Comparison of ENCODE assay signal across 8 cellular contexts in the genomic region with DNA sequence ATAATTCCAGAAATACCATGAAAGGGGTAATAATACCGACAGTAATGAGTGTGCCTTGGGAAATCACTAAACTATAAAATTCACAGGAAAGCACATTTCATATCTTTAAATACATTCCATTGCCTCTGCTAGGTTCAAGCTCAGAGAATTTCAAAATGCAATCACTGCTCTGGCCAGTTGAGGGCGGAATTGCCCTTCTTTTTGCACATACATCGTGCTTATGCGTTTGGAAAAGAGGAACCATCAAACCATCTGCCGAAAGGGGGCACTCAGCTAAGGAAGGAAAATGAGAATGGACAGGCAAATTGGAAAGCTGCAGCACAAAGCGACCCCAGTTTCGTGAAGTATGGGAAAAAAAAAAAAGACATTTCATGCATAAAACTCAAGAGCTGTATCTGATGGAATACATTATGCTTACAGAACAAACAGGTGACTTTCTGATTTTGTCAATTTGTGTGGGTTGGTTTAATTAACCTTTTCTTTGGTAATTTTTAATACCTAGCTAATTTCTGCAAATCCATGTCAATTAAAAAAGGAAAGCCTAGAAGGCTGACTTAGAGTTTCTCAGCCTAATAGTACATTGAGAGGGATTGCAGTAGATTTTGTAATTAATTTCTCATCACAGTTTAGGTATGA.
A peak's percentile ranks its signal among the peaks of the same experiment; 100 is the strongest.
DNase-seq lines count a peak whose midpoint lies in the region; ATAC-seq, FAIRE-seq and TF ChIP-seq lines count a peak whose summit lies in the region.

No MANE protein-coding gene starts in this region.

- no peaks in the 10 kb centered on the region for H3K27me3 ChIP-seq in bronchial epithelial cell (ENCODE audit: control insufficient read depth, insufficient read depth, low read length)

- ATAC-seq in GM18508 (IDR thresholded peaks at IDR 0.05; ENCODE audit: insufficient read depth, unreplicated experiment) (peak; percentile 95), HG02870 (IDR thresholded peaks at IDR 0.05; ENCODE audit: unreplicated experiment) (peak; percentile 99)

- peak; percentile 85 for TF ChIP-seq CTCF in bronchial epithelial cell (IDR thresholded peaks at IDR 0.05; ENCODE audit: insufficient read depth, low read length, severe bottlenecking)

- peak; percentile 40 for FAIRE-seq in bronchial epithelial cell (lab: Jason Lieb, UNC)

- no peaks in the 10 kb centered on the region for H3K36me3 ChIP-seq in bronchial epithelial cell (ENCODE audit: control insufficient read depth, insufficient read depth, low read length)

- DNase-seq in AG08396 (ENCODE audit: low spot score) (peak; percentile 68), NCI-H1092 treated with DMSO at 0.1 percent for 48 hours (lab: John Stamatoyannopoulos, UW) (peak; percentile 79), SIG-M5 (lab: John Stamatoyannopoulos, UW) (peak; percentile 11), bronchial epithelial cell (ENCODE audit: low read depth) (peak; percentile 75), kidney glomerular epithelial cell (lab: John Stamatoyannopoulos, UW) (peak; percentile 71)
- peak; percentile 8 to 12 for DNase-seq in stimulated activated CD8-positive, alpha-beta memory T cell treated with anti-CD3 and anti-CD28 coated beads, Interleukin-15, amount 100 ng/mL, for 48 hours (ENCODE audit: low read depth in 2 of 2)

- H3K4me3 ChIP-seq in bronchial epithelial cell (ENCODE audit: low read depth, low read length), result no peak overlapping the region

Comparison
In these comparisons a context has a peak if more than half of its experiments do, and no peak if none do; other contexts are left out.
1. DNase-seq: peak in every context shown above with its lines; median percentile 79 in NCI-H1092 treated with DMSO at 0.1 percent for 48 hours; 75 in bronchial epithelial cell; 71 in kidney glomerular epithelial cell; 68 in AG08396; 11 in SIG-M5; 10 in stimulated activated CD8-positive, alpha-beta memory T cell treated with anti-CD3 and anti-CD28 coated beads, Interleukin-15, amount 100 ng/mL, for 48 hours.